In genomic region chr10:78551184-78552005, GRCh38 we compare ENCODE assay signal across 10 cellular contexts.
DNase-seq lines count a peak whose midpoint lies in the region; ATAC-seq and TF ChIP-seq lines count a peak whose summit lies in the region.
"Had no signal": no experiment of that assay in that cellular context is flagged by ENCODE, and none has a peak within 500 bp of the region (broad histone marks: within the 10 kb centered on the region; RNA-seq: fewer than 3 reads in every experiment).

No MANE protein-coding gene starts in this region.

- H3K4me3 Mint-ChIP-seq in neural crest cell: peak overlapping the region; percentile 54
- no peak overlapping the region for H3K4me3 Mint-ChIP-seq in activated naive CD4-positive, alpha-beta T cell treated with anti-CD3 and anti-CD28 coated beads, Interleukin-2, amount 10 ng/mL, durations not matched to agents 7 days and 5 days
- H3K4me3 Mint-ChIP-seq: B cell had no signal

- no peaks in the 10 kb centered on the region for H3K9me3 Mint-ChIP-seq in neural crest cell
- H3K9me3 Mint-ChIP-seq in activated naive CD4-positive, alpha-beta T cell treated with anti-CD3 and anti-CD28 coated beads, Interleukin-2, amount 10 ng/mL, durations not matched to agents 7 days and 5 days: peaks cover 2% of the 10 kb centered on the region

- H3K27ac Mint-ChIP-seq in neural crest cell (ENCODE audit: unreplicated experiment): peak overlapping the region; percentile 95
- no peak overlapping the region for H3K27ac Mint-ChIP-seq in activated naive CD4-positive, alpha-beta T cell treated with anti-CD3 and anti-CD28 coated beads, Interleukin-2, amount 10 ng/mL, durations not matched to agents 7 days and 5 days
- H3K27ac Mint-ChIP-seq: B cell had no signal

- H3K36me3 Mint-ChIP-seq in neural crest cell (ENCODE audit: low read depth): no peaks in the 10 kb centered on the region
- no peaks in the 10 kb centered on the region for H3K36me3 Mint-ChIP-seq in activated naive CD4-positive, alpha-beta T cell treated with anti-CD3 and anti-CD28 coated beads, Interleukin-2, amount 10 ng/mL, durations not matched to agents 7 days and 5 days

- H3K27me3 Mint-ChIP-seq in neural crest cell (ENCODE audit: low read depth): no peaks in the 10 kb centered on the region
- H3K27me3 Mint-ChIP-seq in activated naive CD4-positive, alpha-beta T cell treated with anti-CD3 and anti-CD28 coated beads, Interleukin-2, amount 10 ng/mL, durations not matched to agents 7 days and 5 days: peaks cover 33% of the 10 kb centered on the region

- H3K4me1 Mint-ChIP-seq in neural crest cell: peaks cover 40% of the 10 kb centered on the region
- no peaks in the 10 kb centered on the region for H3K4me1 Mint-ChIP-seq in activated naive CD4-positive, alpha-beta T cell treated with anti-CD3 and anti-CD28 coated beads, Interleukin-2, amount 10 ng/mL, durations not matched to agents 7 days and 5 days
- H3K4me1 Mint-ChIP-seq: B cell had no signal

- TF ChIP-seq CTCF in neural crest cell (conservative IDR thresholded peaks at IDR 0.05): no peak

- DNase-seq in DMS153 (lab: John Stamatoyannopoulos, UW) (peak; percentile 82), NCI-H1436 (lab: John Stamatoyannopoulos, UW) (peak; percentile 86), ecto neural progenitor cell (ENCODE audit: low spot score) (peak; percentile 77), neural crest cell (ENCODE audit: low read depth, low spot score) (peak; percentile 38), DMS 273 (lab: John Stamatoyannopoulos, UW; ENCODE audit: unreplicated experiment) (no peak)
- DNase-seq in activated naive CD4-positive, alpha-beta T cell treated with anti-CD3 and anti-CD28 coated beads, Interleukin-2, amount 10 ng/mL, durations not matched to agents 7 days and 5 days: no peak
- no peak for DNase-seq in activated CD4-positive, CD25-positive, alpha-beta regulatory T cell treated with anti-CD3 and anti-CD28 coated beads, Interleukin-2, amount 50 U/mL, for 72 hours
- DNase-seq: NCI-H1092 had no signal

- CTCF ChIA-PET in activated naive CD4-positive, alpha-beta T cell treated with anti-CD3 and anti-CD28 coated beads, Interleukin-2, amount 10 ng/mL, durations not matched to agents 7 days and 5 days (lab: Charles Lee): no interaction called here

- ATAC-seq in HG02973 (IDR thresholded peaks at IDR 0.05; ENCODE audit: unreplicated experiment): no peak

Comparison
In these comparisons a context has a peak if more than half of its experiments do, and no peak if none do; other contexts are left out.
1. DNase-seq: peak in DMS153 (single experiment), NCI-H1436 (single experiment), ecto neural progenitor cell (single experiment) and neural crest cell (single experiment); none in activated naive CD4-positive, alpha-beta T cell treated with anti-CD3 and anti-CD28 coated beads, Interleukin-2, amount 10 ng/mL, durations not matched to agents 7 days and 5 days (single experiment), DMS 273 (single experiment) and activated CD4-positive, CD25-positive, alpha-beta regulatory T cell treated with anti-CD3 and anti-CD28 coated beads, Interleukin-2, amount 50 U/mL, for 72 hours (single experiment).